Comparison of ENCODE assay signal across 1 cellular context in genomic region chr17:77374170-77374936, GRCh38.
TF ChIP-seq lines count a peak whose summit lies in the region.

No MANE protein-coding gene starts in this region.

TF ChIP-seq in HEK293, 187 proteins besides CTCF, POLR2A, EP300 and RAD21 (continued from another document and continues in another):
- no peak for TF ChIP-seq PRDM4 (tag by site-specific recombination; IDR thresholded peaks at IDR 0.05)
- no peak for TF ChIP-seq ZNF280D (tag by site-specific recombination; IDR thresholded peaks at IDR 0.05)
- TF ChIP-seq ZNF10 (tag by site-specific recombination; IDR thresholded peaks at IDR 0.05): peak; percentile 98
- TF ChIP-seq KLF10 (tag by site-specific recombination; IDR thresholded peaks at IDR 0.05): no peak
- 0 out of 2 replicates have a peak, but pooled peaks have one; percentile 3 for TF ChIP-seq REST (tag by site-specific recombination; IDR thresholded peaks at IDR 0.05)
- 0 out of 2 replicates have a peak, but pooled peaks have one; percentile 57 for TF ChIP-seq ZEB2 (tag by site-specific recombination; IDR thresholded peaks at IDR 0.05)
- TF ChIP-seq ZNF18 (tag by site-specific recombination; IDR thresholded peaks at IDR 0.05): no peak
- no peak for TF ChIP-seq ZNF707 (tag by site-specific recombination; IDR thresholded peaks at IDR 0.05)
- no peak for TF ChIP-seq ZNF112 (tag by site-specific recombination; IDR thresholded peaks at IDR 0.05)
- TF ChIP-seq ZNF621 (tag by site-specific recombination; IDR thresholded peaks at IDR 0.05): no peak
- TF ChIP-seq ZNF223 (tag by site-specific recombination; IDR thresholded peaks at IDR 0.05): no peak; the same call in 1 of the 2 replicates
- TF ChIP-seq ZNF558 (tag by site-specific recombination; IDR thresholded peaks at IDR 0.05): no peak
- no peak for TF ChIP-seq ZNF843 (tag by site-specific recombination; IDR thresholded peaks at IDR 0.05)
- no peak for TF ChIP-seq ZNF704 (tag by site-specific recombination; IDR thresholded peaks at IDR 0.05)
- no peak for TF ChIP-seq ZNF639 (tag by site-specific recombination; IDR thresholded peaks at IDR 0.05)
- TF ChIP-seq KLF7 (tag by site-specific recombination; IDR thresholded peaks at IDR 0.05; ENCODE audit: borderline replicate concordance): no peak
- TF ChIP-seq ZSCAN4 (tag by site-specific recombination; IDR thresholded peaks at IDR 0.05): no peak
- TF ChIP-seq ZNF2 (tag by site-specific recombination; IDR thresholded peaks at IDR 0.05): no peak
- no peak for TF ChIP-seq ZNF530 (tag by site-specific recombination; IDR thresholded peaks at IDR 0.05; ENCODE audit: low read depth)
- TF ChIP-seq ZNF175 (tag by site-specific recombination; IDR thresholded peaks at IDR 0.05): no peak
- no peak for TF ChIP-seq ZNF266 (tag by site-specific recombination; IDR thresholded peaks at IDR 0.05; ENCODE audit: low read depth)
- TF ChIP-seq ZNF670 (tag by site-specific recombination; IDR thresholded peaks at IDR 0.05; ENCODE audit: low read depth): no peak
- TF ChIP-seq ZNF776 (tag by site-specific recombination; IDR thresholded peaks at IDR 0.05; ENCODE audit: borderline replicate concordance): no peak
- no peak for TF ChIP-seq MYNN (tag by site-specific recombination; IDR thresholded peaks at IDR 0.05; ENCODE audit: borderline replicate concordance)
- TF ChIP-seq ZNF324 (tag by site-specific recombination; IDR thresholded peaks at IDR 0.05): no peak
- no peak for TF ChIP-seq ZNF837 (tag by site-specific recombination; IDR thresholded peaks at IDR 0.05)
- peak; percentile 52; the same call in 1 of the 2 replicates for TF ChIP-seq KLF9 (tag by site-specific recombination; IDR thresholded peaks at IDR 0.05; ENCODE audit: low read depth)
- no peak for TF ChIP-seq ZNF274 (IDR thresholded peaks at IDR 0.05; ENCODE audit: low read length)
- TF ChIP-seq ZNF274 (tag by site-specific recombination; IDR thresholded peaks at IDR 0.05; ENCODE audit: borderline replicate concordance): no peak
- no peak; the same call in 1 of the 2 replicates for TF ChIP-seq SP7 (tag by site-specific recombination; IDR thresholded peaks at IDR 0.05)
- no peak for TF ChIP-seq ZNF350 (tag by site-specific recombination; IDR thresholded peaks at IDR 0.05)
- TF ChIP-seq GFI1B (tag by site-specific recombination; IDR thresholded peaks at IDR 0.05): no peak
- no peak for TF ChIP-seq ZNF202 (tag by site-specific recombination; IDR thresholded peaks at IDR 0.05; ENCODE audit: borderline replicate concordance)
- no peak for TF ChIP-seq ZSCAN5A (tag by site-specific recombination; IDR thresholded peaks at IDR 0.05)
- TF ChIP-seq ZBTB21 (tag by site-specific recombination; IDR thresholded peaks at IDR 0.05): no peak
- no peak for TF ChIP-seq ZNF560 (tag by site-specific recombination; IDR thresholded peaks at IDR 0.05; ENCODE audit: borderline replicate concordance)
- TF ChIP-seq ZSCAN16 (tag by site-specific recombination; IDR thresholded peaks at IDR 0.05): no peak
- TF ChIP-seq ZBTB6 (tag by site-specific recombination; IDR thresholded peaks at IDR 0.05): peak; percentile 91
- peak; percentile 99 for TF ChIP-seq ZNF341 (tag by site-specific recombination; IDR thresholded peaks at IDR 0.05; ENCODE audit: low read depth)
- no peak for TF ChIP-seq ZNF280C (tag by site-specific recombination; IDR thresholded peaks at IDR 0.05)
